15 cellular contexts compared by ENCODE assay signal in the genomic region with DNA sequence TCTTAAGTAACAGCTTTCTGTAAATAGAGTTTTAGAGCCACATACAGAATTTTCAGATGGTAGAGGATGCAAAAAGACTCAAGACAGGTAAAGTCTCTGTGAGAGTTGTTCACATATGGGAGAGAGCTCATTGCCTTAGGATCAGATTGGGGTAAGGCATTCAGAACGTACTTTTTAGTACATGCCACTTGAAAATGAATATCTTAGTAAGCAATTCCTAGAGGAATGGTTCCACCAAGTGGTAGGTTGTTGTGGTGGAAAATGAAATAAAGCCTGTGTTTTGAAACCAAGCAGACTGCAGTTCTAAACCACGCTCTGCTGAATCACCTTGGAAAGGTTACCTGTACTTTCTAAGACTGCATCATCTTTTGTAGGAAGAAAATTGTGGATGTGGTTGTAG.
DNase-seq lines count a peak whose midpoint lies in the region; ATAC-seq, FAIRE-seq and TF ChIP-seq lines count a peak whose summit lies in the region.
"Had no signal": no experiment of that assay in that cellular context is flagged by ENCODE, and none has a peak within 500 bp of the region (broad histone marks: within the 10 kb centered on the region; RNA-seq: fewer than 3 reads in every experiment).

No MANE protein-coding gene starts in this region.

- H3K4me2 ChIP-seq in OCI-LY7 (ENCODE audit: low read length) = no peak overlapping the region

- in situ Hi-C loops in astrocyte of the cerebellum (cut with HindIII; ENCODE audit: low sequenced_read_pairs) = no loop called here

- H3K4me3 ChIP-seq in astrocyte of the cerebellum (ENCODE audit: low read depth, low read length) (no peak overlapping the region), liver (ENCODE audit: low read depth in 1 of 3, low read length in 3 of 3) (no peak overlapping the region), OCI-LY7 (ENCODE audit: low read depth, low read length, poor library complexity, severe bottlenecking) (no peak overlapping the region)
- H3K4me3 ChIP-seq: lung, prostate gland had no signal

- no peak overlapping the region for H2AFZ ChIP-seq in OCI-LY7 (ENCODE audit: low read length)

- peak; percentile 31; the same call in 1 of the 2 replicates for TF ChIP-seq RAD21 in Ishikawa (IDR thresholded peaks at IDR 0.05; ENCODE audit: low read depth)
- TF ChIP-seq RAD21 in liver (IDR thresholded peaks at IDR 0.05) = peak; percentile 47 to 50

- H3K9me2 ChIP-seq in OCI-LY7 (ENCODE audit: insufficient read depth, low read length) = no peaks in the 10 kb centered on the region

- no peak for ATAC-seq in esophagus mucosa
- ATAC-seq: PC-3 had no signal

- no peak for TF ChIP-seq EP300 in Ishikawa (IDR thresholded peaks at IDR 0.05; ENCODE audit: borderline replicate concordance)

- peak; percentile 42 for TF ChIP-seq CTCF in D721Med (IDR thresholded peaks at IDR 0.05; ENCODE audit: insufficient read depth, missing control alignments)
- TF ChIP-seq CTCF in astrocyte of the cerebellum (IDR thresholded peaks at IDR 0.05; ENCODE audit: low read depth, low read length, missing control alignments) = no peak
- no peak for TF ChIP-seq CTCF in liver (IDR thresholded peaks at IDR 0.05; ENCODE audit: low read depth, low read length, missing input control)
- TF ChIP-seq CTCF in OCI-LY7 (conservative IDR thresholded peaks at IDR 0.05; ENCODE audit: low read length) = no peak

- H3K4me1 ChIP-seq in liver (ENCODE audit: control insufficient read depth in 4 of 4, insufficient read depth in 4 of 4, low read length in 3 of 4) (no peaks in the 10 kb centered on the region), OCI-LY7 (ENCODE audit: insufficient read depth, low read length, poor library complexity, severe bottlenecking) (no peaks in the 10 kb centered on the region)
- H3K4me1 ChIP-seq: prostate gland had no signal

- H4K20me1 ChIP-seq in OCI-LY7 (ENCODE audit: insufficient read depth, low read length) = no peaks in the 10 kb centered on the region

- CTCF ChIA-PET in OCI-LY7 (lab: Charles Lee; ENCODE audit: unreplicated experiment) = no interaction called here

- peaks cover 0 to 3% (median 0%) of the 10 kb centered on the region in 4 donors for H3K27me3 ChIP-seq in liver (ENCODE audit: control insufficient read depth in 4 of 4, insufficient read depth in 4 of 4, low read length in 3 of 4)

- H3K9ac ChIP-seq in liver (ENCODE audit: low read depth in 1 of 2, low read length in 2 of 2) = no peak overlapping the region

- no peaks in the 10 kb centered on the region for H3K9me3 ChIP-seq in liver (ENCODE audit: control insufficient read depth in 4 of 4, low read length in 3 of 4)
- H3K9me3 ChIP-seq in OCI-LY7 (ENCODE audit: low read length) = no peaks in the 10 kb centered on the region
- H3K9me3 ChIP-seq: prostate gland had no signal

- H3K36me3 ChIP-seq in liver (ENCODE audit: control insufficient read depth in 4 of 4, insufficient read depth in 3 of 4, low read depth in 1 of 4, low read length in 3 of 4) = no peaks in the 10 kb centered on the region
- no peaks in the 10 kb centered on the region for H3K36me3 ChIP-seq in OCI-LY7 (ENCODE audit: insufficient read depth, low read length)
- H3K36me3 ChIP-seq: prostate gland had no signal

- POLR2A ChIA-PET in OCI-LY7 (lab: Charles Lee) = interaction anchor here (0.6 kb wide), 1 partner anchor 82 kb away, joined by 3 read pairs; no protein-coding TSS in a partner anchor

- BruUV-seq in OCI-LY7 (replicated peaks; lab: Mats Ljungman, UMichigan) = no TSS peak

- FAIRE-seq in D721Med (lab: Jason Lieb, UNC) = no peak
- FAIRE-seq: colon had no signal

- H3K27ac ChIP-seq in liver (ENCODE audit: low read depth in 1 of 2, low read length in 2 of 2) = no peak overlapping the region
- H3K27ac ChIP-seq in OCI-LY7 (ENCODE audit: low read depth, low read length, poor library complexity, severe bottlenecking) = no peak overlapping the region
- H3K27ac ChIP-seq: prostate gland had no signal

- H3K79me2 ChIP-seq in OCI-LY7 (ENCODE audit: insufficient read depth, low read depth, low read length) = no peaks in the 10 kb centered on the region

- DNase-seq in D721Med (ENCODE audit: insufficient read length, low spot score) (no peak), astrocyte of the cerebellum (ENCODE audit: low read depth) (peak; percentile 3), NOMO-1 (lab: John Stamatoyannopoulos, UW; ENCODE audit: unreplicated experiment in 2 of 2) (no peak), OCI-LY7 (ENCODE audit: low spot score) (no peak)
- no peak for DNase-seq in activated CD4-positive, CD25-positive, alpha-beta regulatory T cell treated with anti-CD3 and anti-CD28 coated beads, Interleukin-2, amount 50 U/mL, for 72 hours
- DNase-seq: activated naive CD4-positive, alpha-beta T cell treated with anti-CD3 and anti-CD28 coated beads for 36 hours; CD4-positive, CD25-positive, alpha-beta regulatory T cell; NCI-H1048; PC-3 had no signal

- 52% methylated on average over 2 of the region's 2 CpGs for WGBS in liver

- intact Hi-C loops in OCI-LY7 (cut with micrococcal nuclease; ENCODE audit: unreplicated experiment) = no loop called here

TF ChIP-seq in Ishikawa, 13 proteins besides CTCF, POLR2A, EP300 and RAD21 (continues in another document):
- TF ChIP-seq, protein P1, sequence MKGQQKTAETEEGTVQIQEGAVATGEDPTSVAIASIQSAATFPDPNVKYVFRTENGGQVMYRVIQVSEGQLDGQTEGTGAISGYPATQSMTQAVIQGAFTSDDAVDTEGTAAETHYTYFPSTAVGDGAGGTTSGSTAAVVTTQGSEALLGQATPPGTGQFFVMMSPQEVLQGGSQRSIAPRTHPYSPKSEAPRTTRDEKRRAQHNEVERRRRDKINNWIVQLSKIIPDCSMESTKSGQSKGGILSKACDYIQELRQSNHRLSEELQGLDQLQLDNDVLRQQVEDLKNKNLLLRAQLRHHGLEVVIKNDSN (IDR thresholded peaks at IDR 0.05) = no peak
- no peak for TF ChIP-seq ZBTB7A (IDR thresholded peaks at IDR 0.05; ENCODE audit: low read depth)
- no peak for TF ChIP-seq TEAD4 (IDR thresholded peaks at IDR 0.05)
- TF ChIP-seq CREB1 (IDR thresholded peaks at IDR 0.05; ENCODE audit: low read depth) = no peak
- no peak for TF ChIP-seq YY1 (IDR thresholded peaks at IDR 0.05; ENCODE audit: low read depth)
- no peak for TF ChIP-seq NFIC (IDR thresholded peaks at IDR 0.05)
- no peak for TF ChIP-seq TCF12 (IDR thresholded peaks at IDR 0.05; ENCODE audit: low read depth)
- no peak for TF ChIP-seq FOXM1 (IDR thresholded peaks at IDR 0.05; ENCODE audit: borderline replicate concordance, low read depth)
- TF ChIP-seq, protein P2, sequence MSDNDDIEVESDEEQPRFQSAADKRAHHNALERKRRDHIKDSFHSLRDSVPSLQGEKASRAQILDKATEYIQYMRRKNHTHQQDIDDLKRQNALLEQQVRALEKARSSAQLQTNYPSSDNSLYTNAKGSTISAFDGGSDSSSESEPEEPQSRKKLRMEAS (IDR thresholded peaks at IDR 0.05) = no peak
- no peak for TF ChIP-seq EGR1 (IDR thresholded peaks at IDR 0.05)
- TF ChIP-seq TAF1 (IDR thresholded peaks at IDR 0.05; ENCODE audit: low read depth) = no peak
- TF ChIP-seq CEBPB (IDR thresholded peaks at IDR 0.05) = no peak

TF ChIP-seq in liver, 16 proteins besides CTCF, POLR2A, EP300 and RAD21 (continues in another document):
- no peak for TF ChIP-seq FOXA2 (IDR thresholded peaks at IDR 0.05)
- no peak for TF ChIP-seq SP1 (IDR thresholded peaks at IDR 0.05)
- TF ChIP-seq, protein P3, sequence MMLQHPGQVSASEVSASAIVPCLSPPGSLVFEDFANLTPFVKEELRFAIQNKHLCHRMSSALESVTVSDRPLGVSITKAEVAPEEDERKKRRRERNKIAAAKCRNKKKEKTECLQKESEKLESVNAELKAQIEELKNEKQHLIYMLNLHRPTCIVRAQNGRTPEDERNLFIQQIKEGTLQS (IDR thresholded peaks at IDR 0.05) = no peak
- TF ChIP-seq, protein P4, sequence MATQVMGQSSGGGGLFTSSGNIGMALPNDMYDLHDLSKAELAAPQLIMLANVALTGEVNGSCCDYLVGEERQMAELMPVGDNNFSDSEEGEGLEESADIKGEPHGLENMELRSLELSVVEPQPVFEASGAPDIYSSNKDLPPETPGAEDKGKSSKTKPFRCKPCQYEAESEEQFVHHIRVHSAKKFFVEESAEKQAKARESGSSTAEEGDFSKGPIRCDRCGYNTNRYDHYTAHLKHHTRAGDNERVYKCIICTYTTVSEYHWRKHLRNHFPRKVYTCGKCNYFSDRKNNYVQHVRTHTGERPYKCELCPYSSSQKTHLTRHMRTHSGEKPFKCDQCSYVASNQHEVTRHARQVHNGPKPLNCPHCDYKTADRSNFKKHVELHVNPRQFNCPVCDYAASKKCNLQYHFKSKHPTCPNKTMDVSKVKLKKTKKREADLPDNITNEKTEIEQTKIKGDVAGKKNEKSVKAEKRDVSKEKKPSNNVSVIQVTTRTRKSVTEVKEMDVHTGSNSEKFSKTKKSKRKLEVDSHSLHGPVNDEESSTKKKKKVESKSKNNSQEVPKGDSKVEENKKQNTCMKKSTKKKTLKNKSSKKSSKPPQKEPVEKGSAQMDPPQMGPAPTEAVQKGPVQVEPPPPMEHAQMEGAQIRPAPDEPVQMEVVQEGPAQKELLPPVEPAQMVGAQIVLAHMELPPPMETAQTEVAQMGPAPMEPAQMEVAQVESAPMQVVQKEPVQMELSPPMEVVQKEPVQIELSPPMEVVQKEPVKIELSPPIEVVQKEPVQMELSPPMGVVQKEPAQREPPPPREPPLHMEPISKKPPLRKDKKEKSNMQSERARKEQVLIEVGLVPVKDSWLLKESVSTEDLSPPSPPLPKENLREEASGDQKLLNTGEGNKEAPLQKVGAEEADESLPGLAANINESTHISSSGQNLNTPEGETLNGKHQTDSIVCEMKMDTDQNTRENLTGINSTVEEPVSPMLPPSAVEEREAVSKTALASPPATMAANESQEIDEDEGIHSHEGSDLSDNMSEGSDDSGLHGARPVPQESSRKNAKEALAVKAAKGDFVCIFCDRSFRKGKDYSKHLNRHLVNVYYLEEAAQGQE (IDR thresholded peaks at IDR 0.05) = no peak
- TF ChIP-seq NR2F2 (IDR thresholded peaks at IDR 0.05) = no peak
- TF ChIP-seq, protein P5, sequence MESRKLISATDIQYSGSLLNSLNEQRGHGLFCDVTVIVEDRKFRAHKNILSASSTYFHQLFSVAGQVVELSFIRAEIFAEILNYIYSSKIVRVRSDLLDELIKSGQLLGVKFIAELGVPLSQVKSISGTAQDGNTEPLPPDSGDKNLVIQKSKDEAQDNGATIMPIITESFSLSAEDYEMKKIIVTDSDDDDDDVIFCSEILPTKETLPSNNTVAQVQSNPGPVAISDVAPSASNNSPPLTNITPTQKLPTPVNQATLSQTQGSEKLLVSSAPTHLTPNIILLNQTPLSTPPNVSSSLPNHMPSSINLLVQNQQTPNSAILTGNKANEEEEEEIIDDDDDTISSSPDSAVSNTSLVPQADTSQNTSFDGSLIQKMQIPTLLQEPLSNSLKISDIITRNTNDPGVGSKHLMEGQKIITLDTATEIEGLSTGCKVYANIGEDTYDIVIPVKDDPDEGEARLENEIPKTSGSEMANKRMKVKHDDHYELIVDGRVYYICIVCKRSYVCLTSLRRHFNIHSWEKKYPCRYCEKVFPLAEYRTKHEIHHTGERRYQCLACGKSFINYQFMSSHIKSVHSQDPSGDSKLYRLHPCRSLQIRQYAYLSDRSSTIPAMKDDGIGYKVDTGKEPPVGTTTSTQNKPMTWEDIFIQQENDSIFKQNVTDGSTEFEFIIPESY (IDR thresholded peaks at IDR 0.05) = no peak
- no peak for TF ChIP-seq HNF4G (IDR thresholded peaks at IDR 0.05)
- no peak for TF ChIP-seq HNF4A (conservative IDR thresholded peaks at IDR 0.05)
